27 cellular contexts compared by ENCODE assay signal in genomic region chr3:137282871-137283270, GRCh38.
DNase-seq lines count a peak whose midpoint lies in the region; ATAC-seq, FAIRE-seq and TF ChIP-seq lines count a peak whose summit lies in the region.
"Had no signal": no experiment of that assay in that cellular context is flagged by ENCODE, and none has a peak within 500 bp of the region (broad histone marks: within the 10 kb centered on the region; RNA-seq: fewer than 3 reads in every experiment).

No MANE protein-coding gene starts in this region.

- DNase-seq in Right ventricle myocardium superior (no peak), right atrium auricular region (ENCODE audit: low spot score) (no peak), GM23338 (ENCODE audit: low spot score) (no peak), H1 (ENCODE audit: low read depth in 1 of 2, low spot score in 2 of 2) (no peak)
- DNase-seq: 8988T; ACHN; BE2C; C1 segment of cervical spinal cord; CD4-positive, alpha-beta memory T cell; CD4-positive, CD25-positive, alpha-beta regulatory T cell; CD8-positive, alpha-beta memory T cell; COR-L47; DMS 273 treated with DMSO at 0.1 percent for 48 hours; DMS153; DMS53; DMS79; DND-41; EL; GDM1 had no signal

- no peak overlapping the region for H3K4me3 Mint-ChIP-seq in GM23338
- H3K4me3 Mint-ChIP-seq: CD14-positive monocyte; CD4-positive, alpha-beta memory T cell; CD4-positive, CD25-positive, alpha-beta regulatory T cell; CD8-positive, alpha-beta memory T cell had no signal

- no peak overlapping the region for H3K4ac ChIP-seq in H1 (replicated peaks; ENCODE audit: insufficient read length, low read depth, low read length)

- H3K4me2 ChIP-seq in GM23338 (no peak overlapping the region), H1 (ENCODE audit: insufficient read depth in 1 of 2, low read depth in 2 of 2, low read length in 2 of 2) (no peak overlapping the region)
- H3K4me2 ChIP-seq: BLaER1 had no signal

- no peak overlapping the region for H3K14ac ChIP-seq in H1 (ENCODE audit: insufficient read length)

- no peak overlapping the region for H4K91ac ChIP-seq in H1 (replicated peaks; ENCODE audit: insufficient read length, low read length)

- H3K9ac ChIP-seq in H1 (replicated peaks in 1 of 4; ENCODE audit: extremely low read depth in 1 of 4, low read depth in 3 of 4, low read length in 3 of 4): no peak overlapping the region
- H3K9ac ChIP-seq: BLaER1 had no signal

- H2BK20ac ChIP-seq in H1 (ENCODE audit: low read length): no peak overlapping the region

- POLR2A ChIA-PET in H1 (lab: Charles Lee; ENCODE audit: partially characterized antibody): no interaction called here

- no peaks in the 10 kb centered on the region for H3F3A ChIP-seq in GM23338 (replicated peaks; ENCODE audit: low read depth)

- no peak overlapping the region for H3K27ac Mint-ChIP-seq in GM23338
- H3K27ac Mint-ChIP-seq: CD14-positive monocyte; CD4-positive, alpha-beta memory T cell; CD4-positive, CD25-positive, alpha-beta regulatory T cell; CD8-positive, alpha-beta memory T cell had no signal

- no peak overlapping the region for H4K5ac ChIP-seq in H1 (ENCODE audit: insufficient read length, low read depth, low read length)

- 0 out of 2 replicates have a peak overlapping the region, but pooled peaks have one; percentile 28 for H2AFZ ChIP-seq in GM23338
- H2AFZ ChIP-seq in H1 (ENCODE audit: low read length): 0 out of 2 replicates have a peak overlapping the region, but pooled peaks have one; percentile 31

- FAIRE-seq in H1 (lab: Jason Lieb, UNC): no peak
- FAIRE-seq: A204.1, GM12878, GM12892, GM18507 had no signal

- TF ChIP-seq EP300 in H1 (IDR thresholded peaks at IDR 0.05; ENCODE audit: borderline replicate concordance in 1 of 2, low read depth in 2 of 2, low read length in 2 of 2): no peak

- no peaks in the 10 kb centered on the region for H4K20me1 ChIP-seq in GM23338 (replicated peaks; ENCODE audit: insufficient read depth)
- H4K20me1 ChIP-seq in H1 (replicated peaks in 1 of 2; ENCODE audit: control insufficient read depth in 1 of 2, insufficient read depth in 2 of 2, low read length in 2 of 2): no peaks in the 10 kb centered on the region
- H4K20me1 ChIP-seq: BLaER1 had no signal

- TF ChIP-seq POLR2A in H1 (IDR thresholded peaks at IDR 0.05; ENCODE audit: control extremely low read depth in 1 of 2, low read depth in 2 of 2, low read length in 2 of 2): no peak

- no peak overlapping the region for H2BK5ac ChIP-seq in H1 (ENCODE audit: low read depth, low read length)

- H3K18ac ChIP-seq in H1 (ENCODE audit: extremely low read depth, low read length): no peak overlapping the region

- H3K36me3 ChIP-seq in right atrium auricular region (no peaks in the 10 kb centered on the region), GM23338 (ENCODE audit: insufficient read depth) (no peaks in the 10 kb centered on the region), H1 (ENCODE audit: control insufficient read depth in 2 of 4, insufficient read depth in 4 of 4, low read length in 3 of 4) (no peaks in the 10 kb centered on the region)
- H3K36me3 ChIP-seq: BE2C, BLaER1 had no signal

- H3K9me2 ChIP-seq in GM23338 (ENCODE audit: insufficient read depth): no peaks in the 10 kb centered on the region

- H3K23ac ChIP-seq in H1 (ENCODE audit: insufficient read length): no peak overlapping the region

- H2BK15ac ChIP-seq in H1 (ENCODE audit: low read length): no peak overlapping the region

- H3K9me3 Mint-ChIP-seq in GM23338: no peaks in the 10 kb centered on the region

- H3K79me2 ChIP-seq in GM23338 (replicated peaks; ENCODE audit: insufficient read depth) (no peaks in the 10 kb centered on the region), H1 (ENCODE audit: control insufficient read depth in 1 of 2, insufficient read depth in 2 of 2, low read length in 2 of 2) (no peaks in the 10 kb centered on the region)

- H3K79me1 ChIP-seq in H1 (ENCODE audit: low read depth, low read length): no peaks in the 10 kb centered on the region

- H4K8ac ChIP-seq in H1 (ENCODE audit: extremely low read depth, insufficient read depth, low read length): no peak overlapping the region

- H3K27me3 ChIP-seq in right atrium auricular region: no peaks in the 10 kb centered on the region
- H3K27me3 ChIP-seq in GM23338 (ENCODE audit: insufficient read depth): no peaks in the 10 kb centered on the region
- no peaks in the 10 kb centered on the region for H3K27me3 ChIP-seq in H1 (replicated peaks in 1 of 4; ENCODE audit: control insufficient read depth in 3 of 4, extremely low read depth in 1 of 4, insufficient read depth in 3 of 4, low read length in 3 of 4)
- H3K27me3 ChIP-seq: BE2C, BLaER1 had no signal

- H3K4me3 ChIP-seq in right atrium auricular region (no peak overlapping the region), GM23338 (no peak overlapping the region), H1 (ENCODE audit: extremely low read depth in 1 of 4, insufficient read depth in 2 of 4, low read depth in 3 of 4, low read length in 4 of 4) (no peak overlapping the region)
- H3K4me3 ChIP-seq: BLaER1, GM12878 had no signal

- CTCF ChIA-PET in H1 (lab: Charles Lee; ENCODE audit: partially characterized antibody): interaction anchor here (1.3 kb wide), 1 partner anchor 9 kb away, joined by 3 read pairs; no protein-coding TSS in a partner anchor

- no peaks in the 10 kb centered on the region for H3K36me3 Mint-ChIP-seq in GM23338 (ENCODE audit: low read depth)
- H3K36me3 Mint-ChIP-seq: CD14-positive monocyte; CD4-positive, alpha-beta memory T cell; CD4-positive, CD25-positive, alpha-beta regulatory T cell; CD8-positive, alpha-beta memory T cell had no signal

- no peak overlapping the region for H3K56ac ChIP-seq in H1 (replicated peaks; ENCODE audit: insufficient read length, low read depth, low read length)

- H3K4me1 ChIP-seq in right atrium auricular region (no peaks in the 10 kb centered on the region), GM23338 (ENCODE audit: insufficient read depth) (peaks cover 10% of the 10 kb centered on the region), H1 (replicated peaks in 1 of 4; ENCODE audit: control insufficient read depth in 3 of 4, insufficient read depth in 4 of 4, low read length in 3 of 4) (no peaks in the 10 kb centered on the region; a peak in 1 of 7 replicates)
- H3K4me1 ChIP-seq: BE2C, BLaER1 had no signal

- no peak overlapping the region for H2BK12ac ChIP-seq in H1 (ENCODE audit: low read depth, low read length)

- H3K9me3 ChIP-seq in right atrium auricular region (no peaks in the 10 kb centered on the region), H1 (ENCODE audit: insufficient read depth in 2 of 2, low read depth in 1 of 2, low read length in 1 of 2) (no peaks in the 10 kb centered on the region)
- H3K9me3 ChIP-seq: BE2C, BLaER1 had no signal

- intact Hi-C loops in Right ventricle myocardium superior (cut with DNase I): no loop called here

- H2AK5ac ChIP-seq in H1 (ENCODE audit: low read depth, low read length): no peak overlapping the region

- H3K27me3 Mint-ChIP-seq in GM23338 (ENCODE audit: insufficient read depth, low read depth, poor library complexity): no peaks in the 10 kb centered on the region
- H3K27me3 Mint-ChIP-seq: CD4-positive, CD25-positive, alpha-beta regulatory T cell; CD8-positive, alpha-beta memory T cell had no signal

- peaks cover 2% of the 10 kb centered on the region; the same call in 1 of the 3 replicates for H3K4me1 Mint-ChIP-seq in GM23338
- H3K4me1 Mint-ChIP-seq: CD14-positive monocyte; CD4-positive, alpha-beta memory T cell; CD4-positive, CD25-positive, alpha-beta regulatory T cell; CD8-positive, alpha-beta memory T cell had no signal

- no peak overlapping the region for H3K27ac ChIP-seq in right atrium auricular region
- H3K27ac ChIP-seq in GM23338 (ENCODE audit: low read depth): no peak overlapping the region
- no peak overlapping the region for H3K27ac ChIP-seq in H1 (ENCODE audit: low read depth, low read length)
- H3K27ac ChIP-seq: BLaER1 had no signal

- no peak overlapping the region for H2BK120ac ChIP-seq in H1 (replicated peaks; ENCODE audit: low read depth, low read length)

- TF ChIP-seq RAD21 in H1 (IDR thresholded peaks at IDR 0.05 in 1 of 2, conservative IDR thresholded peaks at IDR 0.05 in 1 of 2; ENCODE audit: low read depth in 2 of 2, low read length in 2 of 2): no peak

- ATAC-seq in Right ventricle myocardium superior (ENCODE audit: poor library complexity) (peak; percentile 56), GM23338 (no peak), HG02981 (IDR thresholded peaks at IDR 0.05; ENCODE audit: unreplicated experiment) (no peak), GM21381 (IDR thresholded peaks at IDR 0.05; ENCODE audit: unreplicated experiment) (no peak)
- ATAC-seq: GM12878 had no signal

- TF ChIP-seq CTCF in right atrium auricular region (IDR thresholded peaks at IDR 0.05): no peak
- TF ChIP-seq CTCF in GM23338 (conservative IDR thresholded peaks at IDR 0.05; ENCODE audit: low read depth in 2 of 2): no peak
- TF ChIP-seq CTCF in H1 (IDR thresholded peaks at IDR 0.05; ENCODE audit: control extremely low read depth in 1 of 3, insufficient read depth in 1 of 3, low read depth in 1 of 3, low read length in 3 of 3): no peak

- H3K23me2 ChIP-seq in H1 (ENCODE audit: low read depth, low read length): no peaks in the 10 kb centered on the region

TF ChIP-seq in GM23338, 12 proteins besides CTCF, POLR2A, EP300 and RAD21 (continues in another document):
- TF ChIP-seq ETS1 (IDR thresholded peaks at IDR 0.05) (no peak), JUNB (IDR thresholded peaks at IDR 0.05; ENCODE audit: unreplicated experiment) (no peak), POLR2AphosphoS5 (IDR thresholded peaks at IDR 0.05; ENCODE audit: low read depth) (no peak)

TF ChIP-seq in H1, 55 proteins besides CTCF, POLR2A, EP300 and RAD21:
- TF ChIP-seq POU5F1 (IDR thresholded peaks at IDR 0.05; ENCODE audit: low read depth, low read length) (no peak), RNF2 (IDR thresholded peaks at IDR 0.05; ENCODE audit: borderline replicate concordance, low read depth, low read length, missing control alignments, poor library complexity, severe bottlenecking) (no peak), TAF7 (optimal IDR thresholded peaks at IDR 0.05; ENCODE audit: borderline replicate concordance, low read depth, low read length) (no peak), SP4 (IDR thresholded peaks at IDR 0.05; ENCODE audit: low read length) (no peak), E2F6 (IDR thresholded peaks at IDR 0.05) (no peak)
